In the genomic region with DNA sequence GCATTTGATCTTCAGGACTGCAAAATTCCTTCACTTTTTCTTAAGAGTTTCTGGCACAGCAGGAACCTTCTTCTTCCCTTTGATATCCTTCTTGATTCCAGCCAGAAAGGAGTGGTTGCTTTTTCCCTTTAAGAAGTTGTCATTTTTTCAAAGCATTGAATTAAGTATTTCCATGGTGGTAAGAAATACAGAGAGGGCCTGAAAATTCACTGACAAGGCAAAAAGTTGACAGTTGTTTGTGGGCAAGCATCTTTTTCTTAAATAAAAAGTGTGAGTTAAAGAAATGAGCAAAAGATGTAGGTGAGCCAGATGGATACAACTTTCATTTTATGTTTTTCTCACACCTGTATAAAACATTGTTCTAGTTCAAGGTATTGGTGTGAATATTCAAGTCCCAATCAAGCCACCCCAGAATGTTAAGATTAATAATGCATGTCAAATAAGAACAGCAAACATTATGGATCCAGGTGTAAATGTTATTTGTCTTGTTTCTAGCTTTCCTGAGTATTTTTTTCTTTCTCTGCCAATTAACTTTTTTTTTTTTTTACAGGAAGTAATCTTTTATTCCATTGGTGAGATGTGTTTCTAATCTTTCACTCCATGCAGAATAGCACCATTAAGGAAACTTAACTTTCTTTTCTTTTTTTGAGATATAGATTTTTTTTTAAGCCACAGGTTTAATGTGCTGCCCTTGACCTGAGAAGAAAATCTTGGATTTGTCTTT, we compare ENCODE assay signal across 2 cellular contexts.
TF ChIP-seq lines count a peak whose summit lies in the region.

No MANE protein-coding gene starts in this region.

TF ChIP-seq in IMR-90, 13 proteins besides CTCF, POLR2A, EP300 and RAD21:
- no peak for TF ChIP-seq FOS (IDR thresholded peaks at IDR 0.05; ENCODE audit: low read depth, low read length)
- TF ChIP-seq BHLHE40 (IDR thresholded peaks at IDR 0.05; ENCODE audit: low read depth, low read length), result no peak
- no peak for TF ChIP-seq NFE2L2 (IDR thresholded peaks at IDR 0.05; ENCODE audit: low read depth, low read length)
- TF ChIP-seq SMC3 (IDR thresholded peaks at IDR 0.05; ENCODE audit: low read depth, low read length), result no peak
- TF ChIP-seq, protein P1, sequence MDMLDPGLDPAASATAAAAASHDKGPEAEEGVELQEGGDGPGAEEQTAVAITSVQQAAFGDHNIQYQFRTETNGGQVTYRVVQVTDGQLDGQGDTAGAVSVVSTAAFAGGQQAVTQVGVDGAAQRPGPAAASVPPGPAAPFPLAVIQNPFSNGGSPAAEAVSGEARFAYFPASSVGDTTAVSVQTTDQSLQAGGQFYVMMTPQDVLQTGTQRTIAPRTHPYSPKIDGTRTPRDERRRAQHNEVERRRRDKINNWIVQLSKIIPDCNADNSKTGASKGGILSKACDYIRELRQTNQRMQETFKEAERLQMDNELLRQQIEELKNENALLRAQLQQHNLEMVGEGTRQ (IDR thresholded peaks at IDR 0.05; ENCODE audit: low read depth, low read length), result no peak
- peak; percentile 64 for TF ChIP-seq MAFK (IDR thresholded peaks at IDR 0.05; ENCODE audit: low read depth, low read length)

TF ChIP-seq in endothelial cell of umbilical vein, 7 proteins besides CTCF, POLR2A, EP300 and RAD21:
- TF ChIP-seq EZH2 (IDR thresholded peaks at IDR 0.05; ENCODE audit: borderline replicate concordance, low read depth, low read length, severe bottlenecking) (no peak), JUN (IDR thresholded peaks at IDR 0.05; ENCODE audit: borderline replicate concordance, insufficient read depth, insufficient read length, low read depth) (no peak), POLR2AphosphoS5 (IDR thresholded peaks at IDR 0.05; ENCODE audit: insufficient read depth, low read depth, low read length) (no peak), GATA2 (IDR thresholded peaks at IDR 0.05; ENCODE audit: insufficient read depth, insufficient read length, low read depth, low read length) (no peak), FOS (IDR thresholded peaks at IDR 0.05; ENCODE audit: borderline replicate concordance, insufficient read depth, low read length) (no peak), MYC (IDR thresholded peaks at IDR 0.05; ENCODE audit: low read depth, low read length) (no peak)
- TF ChIP-seq, protein P2, sequence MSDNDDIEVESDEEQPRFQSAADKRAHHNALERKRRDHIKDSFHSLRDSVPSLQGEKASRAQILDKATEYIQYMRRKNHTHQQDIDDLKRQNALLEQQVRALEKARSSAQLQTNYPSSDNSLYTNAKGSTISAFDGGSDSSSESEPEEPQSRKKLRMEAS (IDR thresholded peaks at IDR 0.05; ENCODE audit: insufficient read depth, insufficient read length), result no peak
